Comparison of ENCODE assay signal across 24 cellular contexts in the genomic region with DNA sequence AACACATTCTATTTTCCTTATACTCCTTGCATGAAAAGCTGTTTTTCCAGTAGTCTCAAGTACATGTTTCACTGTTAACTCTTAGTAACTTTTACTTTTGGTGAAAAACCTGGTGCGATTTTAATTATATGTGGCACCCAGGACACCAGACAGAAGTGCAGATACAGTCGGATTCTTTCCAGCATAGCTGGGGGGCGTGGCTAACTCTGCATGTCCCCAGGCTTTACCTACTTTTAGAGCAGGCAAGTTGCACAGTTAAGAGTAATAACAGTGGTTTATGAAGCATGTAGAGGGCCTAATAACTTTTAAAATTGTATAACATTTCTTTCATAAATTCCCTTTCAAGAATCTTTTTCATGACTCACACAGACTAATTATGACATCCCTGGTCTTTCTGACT.
"Had no signal": no experiment of that assay in that cellular context is flagged by ENCODE, and none has a peak within 500 bp of the region (broad histone marks: within the 10 kb centered on the region; RNA-seq: fewer than 3 reads in every experiment).

No MANE protein-coding gene starts in this region.

- H3K27me3 ChIP-seq: brain microvascular endothelial cell, heart left ventricle, spleen had no signal

- ATAC-seq: heart left ventricle; left lobe of liver; lower lobe of right lung; mucosa of descending colon; natural killer cell treated with Interleukin-12 subunit alpha and Interleukin-12 subunit beta and Interleukin-15 and Interleukin-18, amount 100 ng/mL, for 72 hours; right cardiac atrium had no signal

- H3K4me3 ChIP-seq: heart left ventricle, lower lobe of right lung, mucosa of descending colon, spleen, transverse colon had no signal

- H3K27ac ChIP-seq: brain microvascular endothelial cell, heart left ventricle, lower lobe of right lung, spleen, transverse colon had no signal

- H3K9me3 ChIP-seq: heart left ventricle, lower lobe of right lung, mucosa of descending colon, spleen, transverse colon had no signal

- DNase-seq: activated CD4-positive, alpha-beta memory T cell treated with anti-CD3 and anti-CD28 coated beads for 36 hours; activated CD4-positive, alpha-beta T cell treated with anti-CD3 and anti-CD28 coated beads, Interleukin-2, amount 10 ng/mL, durations not matched to agents 24 days and 14 days; activated CD4-positive, CD25-positive, alpha-beta regulatory T cell treated with anti-CD3 and anti-CD28 coated beads, Interleukin-2, amount 50 U/mL, for 72 hours; activated CD8-positive, alpha-beta memory T cell treated with anti-CD3 and anti-CD28 coated beads, Interleukin-2, amount 50 U/mL, for 4 hours; activated gamma-delta T cell; activated naive CD4-positive, alpha-beta T cell treated with anti-CD3 and anti-CD28 coated beads, Interleukin-2, amount 10 ng/mL, durations not matched to agents 7 days and 5 days; activated naive CD8-positive, alpha-beta T cell treated with anti-CD3 and anti-CD28 coated beads, Interleukin-2, amount 10 ng/mL, durations not matched to agents 7 days and 5 days; activated T-cell treated with anti-CD3 and anti-CD28 coated beads, Interleukin-2, amount 50 U/mL, for 1 hour; amniotic stem cell; brain microvascular endothelial cell; caudate nucleus; foreskin fibroblast; heart left ventricle; hypothalamus; immature natural killer cell; lower lobe of right lung; mesenchymal stem cell; mucosa of descending colon; right cardiac atrium; spleen; stimulated activated naive CD4-positive, alpha-beta T cell treated with Interleukin-2 at 50 U/mL for 16 hours; transverse colon had no signal

- H3K36me3 ChIP-seq: brain microvascular endothelial cell, heart left ventricle, lower lobe of right lung, spleen, transverse colon had no signal

- H3K4me1 ChIP-seq: transverse colon had no signal
